ENCODE assay signal across 10 cellular contexts in genomic region chr11:86138958-86139357, GRCh38.
DNase-seq lines count a peak whose midpoint lies in the region; ATAC-seq, FAIRE-seq and TF ChIP-seq lines count a peak whose summit lies in the region.
"Had no signal": no experiment of that assay in that cellular context is flagged by ENCODE, and none has a peak within 500 bp of the region (broad histone marks: within the 10 kb centered on the region; RNA-seq: fewer than 3 reads in every experiment).

No MANE protein-coding gene starts in this region.

- H3K36me3 ChIP-seq in Karpas-422 (ENCODE audit: insufficient read depth, low read length) (no peaks in the 10 kb centered on the region), psoas muscle (ENCODE audit: insufficient read depth in 1 of 2, low read depth in 1 of 2) (no peaks in the 10 kb centered on the region)

- peaks cover 58% of the 10 kb centered on the region for H3K4me1 Mint-ChIP-seq in central memory CD8-positive, alpha-beta T cell

- H3K9ac ChIP-seq in Karpas-422 (ENCODE audit: low read length) = no peak overlapping the region
- H3K9ac ChIP-seq: KMS-11 had no signal

- H3K4me3 ChIP-seq in Karpas-422 (ENCODE audit: low read length) (no peak overlapping the region), psoas muscle (no peak overlapping the region)

- no peaks in the 10 kb centered on the region for H4K20me1 ChIP-seq in Karpas-422 (ENCODE audit: insufficient read depth, low read depth, low read length)

- peaks cover 5% of the 10 kb centered on the region; the same call in 1 of the 2 replicates for H3K9me2 ChIP-seq in Karpas-422 (replicated peaks; ENCODE audit: insufficient read depth, low read length)

- H3K27ac Mint-ChIP-seq in central memory CD8-positive, alpha-beta T cell (ENCODE audit: low read depth) = peak overlapping the region; percentile 95

- peaks cover 9% of the 10 kb centered on the region for H3K4me1 ChIP-seq in Karpas-422 (ENCODE audit: low read length)
- no peaks in the 10 kb centered on the region for H3K4me1 ChIP-seq in foreskin keratinocyte
- no peaks in the 10 kb centered on the region for H3K4me1 ChIP-seq in psoas muscle

- H3K27me3 Mint-ChIP-seq in central memory CD8-positive, alpha-beta T cell = no peaks in the 10 kb centered on the region

- H3K9me3 ChIP-seq in Karpas-422 (ENCODE audit: low read length) (no peaks in the 10 kb centered on the region), psoas muscle (no peaks in the 10 kb centered on the region)

- H3K4me2 ChIP-seq in Karpas-422 (ENCODE audit: low read depth, low read length, poor library complexity, severe bottlenecking) = peak overlapping the region; percentile 6
- H3K4me2 ChIP-seq: KMS-11 had no signal

- H3K27me3 ChIP-seq in Karpas-422 (ENCODE audit: low read length) (no peaks in the 10 kb centered on the region), foreskin keratinocyte (no peaks in the 10 kb centered on the region), psoas muscle (ENCODE audit: insufficient read depth in 3 of 3, low read length in 2 of 3) (no peaks in the 10 kb centered on the region)

- DNase-seq in Karpas-422 (no peak), RCC 7860 (ENCODE audit: low spot score) (no peak), cortex of kidney (lab: John Stamatoyannopoulos, UW) (no peak), foreskin keratinocyte (no peak), psoas muscle (no peak)
- peak in 1 of 2 donors; percentile 18 for DNase-seq in central memory CD8-positive, alpha-beta T cell (ENCODE audit: low spot score in 2 of 2)

- WGBS in psoas muscle, 3 donors = 91 to 97% (median 92%) methylated on average over 4 of the region's 4 CpGs

- peak; percentile 75 for ATAC-seq in GM18517 (IDR thresholded peaks at IDR 0.05; ENCODE audit: unreplicated experiment)
- peak; percentile 93 for ATAC-seq in GM21529 (IDR thresholded peaks at IDR 0.05; ENCODE audit: unreplicated experiment)
- peak; percentile 56 for ATAC-seq in central memory CD8-positive, alpha-beta T cell (replicated peaks; ENCODE audit: extremely low read depth, poor library complexity, severe bottlenecking)
- no peak for ATAC-seq in foreskin keratinocyte
- no peak for ATAC-seq in psoas muscle

- H3K9me3 Mint-ChIP-seq in central memory CD8-positive, alpha-beta T cell = no peaks in the 10 kb centered on the region

- TF ChIP-seq CTCF in foreskin keratinocyte (conservative IDR thresholded peaks at IDR 0.05) (no peak), psoas muscle (IDR thresholded peaks at IDR 0.05) (no peak)

- FAIRE-seq in RCC 7860 (lab: Jason Lieb, UNC) = no peak
- FAIRE-seq: endometrium had no signal

- intact Hi-C loops in psoas muscle (cut with DNase I) = no loop called here

- H3K36me3 Mint-ChIP-seq in central memory CD8-positive, alpha-beta T cell (ENCODE audit: insufficient read depth) = peaks cover 4% of the 10 kb centered on the region

- peak overlapping the region; percentile 87 for H2AFZ ChIP-seq in Karpas-422 (ENCODE audit: low read length)

- H3K27ac ChIP-seq in Karpas-422 (ENCODE audit: low read length) (no peak overlapping the region), foreskin keratinocyte (no peak overlapping the region), psoas muscle (no peak overlapping the region)
- H3K27ac ChIP-seq: KMS-11 had no signal

- peak overlapping the region; percentile 63 for H3K4me3 Mint-ChIP-seq in central memory CD8-positive, alpha-beta T cell

- no peaks in the 10 kb centered on the region for H3K79me2 ChIP-seq in Karpas-422 (ENCODE audit: low read length)

Comparison
In these comparisons a context has a peak if more than half of its experiments do, and no peak if none do; other contexts are left out.
1. ATAC-seq: peak in GM18517 (single experiment), GM21529 (single experiment) and central memory CD8-positive, alpha-beta T cell (single experiment); none in foreskin keratinocyte (single experiment) and psoas muscle (0 of 4).